ENCODE assay signal across 6 cellular contexts in genomic region chr13:22211876-22212275, GRCh38.
"Had no signal": no experiment of that assay in that cellular context is flagged by ENCODE, and none has a peak within 500 bp of the region (broad histone marks: within the 10 kb centered on the region; RNA-seq: fewer than 3 reads in every experiment).

No MANE protein-coding gene starts in this region.

- DNase-seq: GM23248, GOT3, H7, HFFc6, IMR-90 had no signal

- H3K27ac Mint-ChIP-seq: HFFc6 had no signal

- H3K4me3 Mint-ChIP-seq: HFFc6 had no signal

- ATAC-seq: HCT116 had no signal
